Comparison of ENCODE assay signal across 16 cellular contexts in the genomic region with DNA sequence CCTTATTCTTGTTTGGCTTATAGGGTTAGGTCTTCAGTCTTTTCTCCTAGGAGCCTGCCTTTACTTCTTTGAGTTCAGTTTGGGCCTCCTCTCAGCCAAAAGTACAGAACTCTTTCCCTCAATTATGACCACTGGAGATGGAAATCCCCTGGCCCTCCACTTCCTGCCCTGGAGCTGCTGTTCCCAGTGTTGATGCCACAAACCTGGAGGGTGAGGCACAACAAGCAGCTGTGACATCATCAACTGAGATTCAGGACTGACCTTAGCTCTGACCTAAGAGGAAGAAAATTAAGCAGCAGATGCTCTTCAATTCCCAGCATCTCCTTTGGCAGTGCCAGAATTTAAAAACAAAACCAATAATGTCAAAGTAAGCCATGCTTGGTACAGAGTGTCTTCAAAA. TPM values are rescaled to one million over a fixed set of nuclear protein-coding genes. Genes with fewer than 3 reads are reported as not detected.
DNase-seq lines count a peak whose midpoint lies in the region; ATAC-seq and TF ChIP-seq lines count a peak whose summit lies in the region.
"Had no signal": no experiment of that assay in that cellular context is flagged by ENCODE, and none has a peak within 500 bp of the region (broad histone marks: within the 10 kb centered on the region; RNA-seq: fewer than 3 reads in every experiment).

No MANE protein-coding gene starts in this region.

- DNase-seq in activated CD8-positive, alpha-beta T cell treated with anti-CD3 and anti-CD28 coated beads for 36 hours = no peak
- DNase-seq in activated CD8-positive, alpha-beta T cell treated with anti-CD3 and anti-CD28 coated beads, Interleukin-2, amount 10 ng/mL, durations not matched to agents 7 days and 5 days = no peak
- DNase-seq in osteoblast (ENCODE audit: insufficient read length, low spot score, missing footprints) (peak; percentile 31), NCI-H524 (lab: John Stamatoyannopoulos, UW) (no peak), Kasumi-1 (lab: John Stamatoyannopoulos, UW) (no peak)
- DNase-seq in stimulated activated naive CD4-positive, alpha-beta T cell treated with Interleukin-2 at 50 U/mL for 16 hours (lab: John Stamatoyannopoulos, UW) = no peak
- DNase-seq: activated gamma-delta T cell; BE2C; naive thymus-derived CD8-positive, alpha-beta T cell; NCI-H1048; stimulated activated CD4-positive, alpha-beta T cell treated with anti-CD3 and anti-CD28 coated beads, Interleukin-15, amount 100 ng/mL, for 24 hours had no signal

- H3K27me3 ChIP-seq in HUES6 (ENCODE audit: control insufficient read depth, insufficient read depth, low read length) = peaks cover 28% of the 10 kb centered on the region
- peaks cover 5% of the 10 kb centered on the region for H3K27me3 ChIP-seq in osteoblast (ENCODE audit: insufficient read depth, low read length)
- H3K27me3 ChIP-seq: SJSA1 had no signal

- H3K4me3 Mint-ChIP-seq in activated CD8-positive, alpha-beta T cell treated with anti-CD3 and anti-CD28 coated beads for 36 hours = peak overlapping the region; percentile 19
- no peak overlapping the region for H3K4me3 Mint-ChIP-seq in activated CD8-positive, alpha-beta T cell treated with anti-CD3 and anti-CD28 coated beads, Interleukin-2, amount 10 ng/mL, durations not matched to agents 7 days and 5 days
- peak overlapping the region; percentile 83 to 94 (median 87) for H3K4me3 Mint-ChIP-seq in brain

- H4K20me1 ChIP-seq in osteoblast (ENCODE audit: insufficient read depth, low read length) = peaks cover 16% of the 10 kb centered on the region

- POLR2A ChIA-PET in activated CD8-positive, alpha-beta T cell treated with anti-CD3 and anti-CD28 coated beads for 36 hours (lab: Charles Lee) = interaction anchor here (0.6 kb wide), 1 partner anchor 459 kb away, joined by 4 read pairs; no protein-coding TSS in a partner anchor
- POLR2A ChIA-PET in activated CD8-positive, alpha-beta T cell treated with anti-CD3 and anti-CD28 coated beads, Interleukin-2, amount 10 ng/mL, durations not matched to agents 7 days and 5 days (lab: Charles Lee) = no interaction called here

- CTCF ChIA-PET in activated CD8-positive, alpha-beta T cell treated with anti-CD3 and anti-CD28 coated beads for 36 hours (lab: Charles Lee) = interaction anchor here (0.8 to 1.9 kb wide), 6 partner anchors 11 to 366 kb away, joined by 3 to 14 read pairs (median 3); no protein-coding TSS in a partner anchor
- CTCF ChIA-PET in activated CD8-positive, alpha-beta T cell treated with anti-CD3 and anti-CD28 coated beads, Interleukin-2, amount 10 ng/mL, durations not matched to agents 7 days and 5 days (lab: Charles Lee) = interaction anchor here (0.9 to 4.8 kb wide), 3 partner anchors 10 to 180 kb away, joined by 3 to 46 read pairs (median 31); no protein-coding TSS in a partner anchor

- no peak overlapping the region for H3K27ac Mint-ChIP-seq in activated CD8-positive, alpha-beta T cell treated with anti-CD3 and anti-CD28 coated beads for 36 hours
- H3K27ac Mint-ChIP-seq in activated CD8-positive, alpha-beta T cell treated with anti-CD3 and anti-CD28 coated beads, Interleukin-2, amount 10 ng/mL, durations not matched to agents 7 days and 5 days = no peak overlapping the region
- H3K27ac Mint-ChIP-seq in brain = peak overlapping the region in 2 of 5 experiments; percentile 0 to 64
- H3K27ac Mint-ChIP-seq: naive thymus-derived CD8-positive, alpha-beta T cell had no signal

- H3K4me1 ChIP-seq in HUES6 (ENCODE audit: control insufficient read depth, insufficient read depth, low read length) (peaks cover 14% of the 10 kb centered on the region), osteoblast (ENCODE audit: insufficient read depth, low read length) (peaks cover 15% of the 10 kb centered on the region)
- H3K4me1 ChIP-seq: BE2C, foreskin keratinocyte had no signal

- H3K27me3 Mint-ChIP-seq in activated CD8-positive, alpha-beta T cell treated with anti-CD3 and anti-CD28 coated beads for 36 hours = peaks cover 28% of the 10 kb centered on the region
- H3K27me3 Mint-ChIP-seq in activated CD8-positive, alpha-beta T cell treated with anti-CD3 and anti-CD28 coated beads, Interleukin-2, amount 10 ng/mL, durations not matched to agents 7 days and 5 days (ENCODE audit: low read depth) = peaks cover 34% of the 10 kb centered on the region
- H3K27me3 Mint-ChIP-seq in brain = peaks cover 21% of the 10 kb centered on the region

- H3K9ac ChIP-seq in HUES6 (ENCODE audit: low read length) = no peak overlapping the region

- ATAC-seq in activated CD8-positive, alpha-beta T cell treated with anti-CD3 and anti-CD28 coated beads for 36 hours = no peak
- ATAC-seq in activated CD8-positive, alpha-beta T cell treated with anti-CD3 and anti-CD28 coated beads, Interleukin-2, amount 10 ng/mL, durations not matched to agents 7 days and 5 days = no peak
- ATAC-seq: activated CD4-positive, CD25-positive, alpha-beta regulatory T cell treated with anti-CD3 and anti-CD28 coated beads, Interleukin-2, amount 50 U/mL, for 24 hours; foreskin keratinocyte; naive thymus-derived CD8-positive, alpha-beta T cell had no signal

- TF ChIP-seq CTCF in activated CD8-positive, alpha-beta T cell treated with anti-CD3 and anti-CD28 coated beads for 36 hours (IDR thresholded peaks at IDR 0.05) = no peak
- TF ChIP-seq CTCF in brain (conservative IDR thresholded peaks at IDR 0.05) (no peak), osteoblast (IDR thresholded peaks at IDR 0.05; ENCODE audit: extremely low read depth, low read depth, low read length) (no peak)

- H3K4me1 Mint-ChIP-seq in activated CD8-positive, alpha-beta T cell treated with anti-CD3 and anti-CD28 coated beads for 36 hours (ENCODE audit: low read depth) = peaks cover 28% of the 10 kb centered on the region
- peaks cover 29% of the 10 kb centered on the region for H3K4me1 Mint-ChIP-seq in activated CD8-positive, alpha-beta T cell treated with anti-CD3 and anti-CD28 coated beads, Interleukin-2, amount 10 ng/mL, durations not matched to agents 7 days and 5 days (ENCODE audit: low read depth)
- H3K4me1 Mint-ChIP-seq in brain = peaks cover 62% of the 10 kb centered on the region

- peaks cover 5% of the 10 kb centered on the region for H3K36me3 Mint-ChIP-seq in activated CD8-positive, alpha-beta T cell treated with anti-CD3 and anti-CD28 coated beads for 36 hours (ENCODE audit: low read depth)
- H3K36me3 Mint-ChIP-seq in activated CD8-positive, alpha-beta T cell treated with anti-CD3 and anti-CD28 coated beads, Interleukin-2, amount 10 ng/mL, durations not matched to agents 7 days and 5 days (ENCODE audit: low read depth) = no peaks in the 10 kb centered on the region
- H3K36me3 Mint-ChIP-seq in brain = no peaks in the 10 kb centered on the region
- H3K36me3 Mint-ChIP-seq: naive thymus-derived CD8-positive, alpha-beta T cell had no signal

- H3K9me3 Mint-ChIP-seq in activated CD8-positive, alpha-beta T cell treated with anti-CD3 and anti-CD28 coated beads for 36 hours = no peaks in the 10 kb centered on the region
- H3K9me3 Mint-ChIP-seq in activated CD8-positive, alpha-beta T cell treated with anti-CD3 and anti-CD28 coated beads, Interleukin-2, amount 10 ng/mL, durations not matched to agents 7 days and 5 days (ENCODE audit: insufficient read depth) = no peaks in the 10 kb centered on the region
- no peaks in the 10 kb centered on the region for H3K9me3 Mint-ChIP-seq in brain
- H3K9me3 Mint-ChIP-seq: naive thymus-derived CD8-positive, alpha-beta T cell had no signal

- H3K79me2 ChIP-seq in osteoblast (ENCODE audit: insufficient read depth, low read length) = peaks cover 12% of the 10 kb centered on the region

- H2AFZ ChIP-seq in osteoblast (ENCODE audit: low read length) = no peak overlapping the region

- H3K36me3 ChIP-seq in HUES6 (ENCODE audit: control insufficient read depth, insufficient read depth, low read length) = no peaks in the 10 kb centered on the region
- H3K36me3 ChIP-seq in osteoblast (ENCODE audit: insufficient read depth, low read length) = no peaks in the 10 kb centered on the region
- H3K36me3 ChIP-seq: BE2C, SJSA1 had no signal

- H3K4me2 ChIP-seq in osteoblast (ENCODE audit: insufficient read depth, low read length) = no peak overlapping the region

- H3K9me3 ChIP-seq in HUES6 (ENCODE audit: control insufficient read depth, insufficient read depth, low read depth, low read length) = no peaks in the 10 kb centered on the region
- no peaks in the 10 kb centered on the region for H3K9me3 ChIP-seq in osteoblast (ENCODE audit: low read depth, low read length)
- H3K9me3 ChIP-seq: BE2C, SJSA1 had no signal

- intact Hi-C loops in activated CD8-positive, alpha-beta T cell treated with anti-CD3 and anti-CD28 coated beads for 36 hours (cut with micrococcal nuclease) = loop anchor here (5.0 kb wide), 1 partner anchor 107 kb away; no protein-coding TSS in a partner anchor

- no peak overlapping the region for H3K27ac ChIP-seq in HUES6 (ENCODE audit: low read depth, low read length)
- no peak overlapping the region for H3K27ac ChIP-seq in osteoblast (ENCODE audit: low read depth, low read length)
- H3K27ac ChIP-seq: foreskin keratinocyte, SJSA1 had no signal

- H3K4me3 ChIP-seq in HUES6 (ENCODE audit: low read depth, low read length) = peak overlapping the region; percentile 3; the same call in 1 of the 2 replicates
- H3K4me3 ChIP-seq in osteoblast (ENCODE audit: insufficient read depth, low read length) = no peak overlapping the region
- H3K4me3 ChIP-seq: SJSA1 had no signal

RNA-seq across cellular contexts. Expression of a gene that starts 3.0 kb away (rescaled TPM):
- total RNA-seq in activated CD8-positive, alpha-beta T cell treated with anti-CD3 and anti-CD28 coated beads for 36 hours = 1 to 10 TPM; 2.4 to 2.5 TPM
- under 1 TPM; 0.97 TPM for total RNA-seq in activated CD8-positive, alpha-beta T cell treated with anti-CD3 and anti-CD28 coated beads, Interleukin-2, amount 10 ng/mL, durations not matched to agents 7 days and 5 days
- polyA plus RNA-seq in brain (ENCODE audit: insufficient read depth, low read depth, low replicate concordance) = 7.0 TPM
- 5.1 and 5.9 TPM in 2 replicates for total RNA-seq in osteoblast
